In the genomic region with DNA sequence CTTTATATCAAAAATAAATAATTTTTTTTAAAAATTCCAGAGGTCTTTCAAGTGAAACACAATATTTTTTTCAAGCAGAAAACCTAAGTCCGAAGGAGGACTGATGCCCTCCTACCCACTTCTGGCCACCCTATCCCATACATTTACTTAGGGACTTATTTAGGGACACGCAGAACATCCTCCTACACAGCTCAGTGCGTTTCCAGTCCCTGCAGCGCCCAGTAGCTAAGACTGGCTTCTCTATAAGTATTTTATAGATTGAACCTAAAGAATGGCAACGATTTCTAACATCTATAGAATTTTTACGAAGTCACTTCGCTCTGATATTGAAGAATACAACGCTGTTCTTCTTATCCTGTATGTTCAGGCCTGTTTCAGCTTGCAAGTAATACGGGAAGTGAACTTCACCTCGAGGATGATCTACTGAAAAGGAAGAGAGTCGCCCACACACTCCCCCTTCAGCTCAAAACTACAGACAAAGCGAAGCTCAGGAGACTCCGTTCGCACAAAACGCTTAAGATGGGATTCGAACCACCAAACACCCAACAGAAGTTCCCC, we compare ENCODE assay signal across 1 cellular context.
TF ChIP-seq lines count a peak whose summit lies in the region.

No MANE protein-coding gene starts in this region.

TF ChIP-seq in endothelial cell of umbilical vein, 7 proteins besides CTCF, POLR2A, EP300 and RAD21:
- TF ChIP-seq EZH2 (IDR thresholded peaks at IDR 0.05; ENCODE audit: borderline replicate concordance, low read depth, low read length, severe bottlenecking) (no peak), GATA2 (IDR thresholded peaks at IDR 0.05; ENCODE audit: insufficient read depth, insufficient read length, low read depth, low read length) (no peak), MYC (IDR thresholded peaks at IDR 0.05; ENCODE audit: low read depth, low read length) (no peak), POLR2AphosphoS5 (IDR thresholded peaks at IDR 0.05; ENCODE audit: insufficient read depth, low read depth, low read length) (no peak), JUN (IDR thresholded peaks at IDR 0.05; ENCODE audit: borderline replicate concordance, insufficient read depth, insufficient read length, low read depth) (no peak), FOS (IDR thresholded peaks at IDR 0.05; ENCODE audit: borderline replicate concordance, insufficient read depth, low read length) (no peak)
- TF ChIP-seq, protein P1, sequence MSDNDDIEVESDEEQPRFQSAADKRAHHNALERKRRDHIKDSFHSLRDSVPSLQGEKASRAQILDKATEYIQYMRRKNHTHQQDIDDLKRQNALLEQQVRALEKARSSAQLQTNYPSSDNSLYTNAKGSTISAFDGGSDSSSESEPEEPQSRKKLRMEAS (IDR thresholded peaks at IDR 0.05; ENCODE audit: insufficient read depth, insufficient read length), result no peak
